24 cellular contexts compared by ENCODE assay signal in genomic region chr5:152546493-152546892, GRCh38.
"Had no signal": no experiment of that assay in that cellular context is flagged by ENCODE, and none has a peak within 500 bp of the region (broad histone marks: within the 10 kb centered on the region; RNA-seq: fewer than 3 reads in every experiment).

No MANE protein-coding gene starts in this region.

- H3K4me2 ChIP-seq: hepatocyte, smooth muscle cell had no signal

- H3K27me3 ChIP-seq: right atrium auricular region, vagina had no signal

- H3K27ac ChIP-seq: gastroesophageal sphincter, heart left ventricle, hepatocyte, left lung, prostate gland, right atrium auricular region, suprapubic skin, vagina had no signal

- H2AFZ ChIP-seq: hepatocyte had no signal

- H3K4me1 Mint-ChIP-seq: naive thymus-derived CD4-positive, alpha-beta T cell; nephron; stimulated activated naive CD8-positive, alpha-beta T cell treated with anti-CD3 and anti-CD28 coated beads, Interleukin-15, amount 100 ng/mL, for 72 hours had no signal

- H3K36me3 ChIP-seq: gastroesophageal sphincter, heart left ventricle, left lung, prostate gland, right atrium auricular region, suprapubic skin, vagina had no signal

- H3K9me3 Mint-ChIP-seq: nephron had no signal

- H3K4me3 Mint-ChIP-seq: naive thymus-derived CD4-positive, alpha-beta T cell; nephron; stimulated activated naive CD8-positive, alpha-beta T cell treated with anti-CD3 and anti-CD28 coated beads, Interleukin-15, amount 100 ng/mL, for 72 hours had no signal

- DNase-seq: cortex of kidney; foreskin fibroblast; heart left ventricle; left cardiac atrium; left lung; mesendoderm; midbrain; naive thymus-derived CD4-positive, alpha-beta T cell; nucleus accumbens; stimulated activated CD4-positive, alpha-beta T cell treated with anti-CD3 and anti-CD28 coated beads, Interleukin-12 subunit alpha, Interleukin-12 subunit beta, amount 100 ng/mL, for 4 hours; stimulated activated CD4-positive, alpha-beta T cell treated with anti-CD3 and anti-CD28 coated beads, Interleukin-1b, Interleukin-23, amount 100 ng/mL, for 48 hours; stimulated activated CD4-positive, alpha-beta T cell treated with anti-CD3 and anti-CD28 coated beads, Interleukin-4, amount 100 ng/mL, for 1 hour; stimulated activated CD8-positive, alpha-beta memory T cell treated with anti-CD3 and anti-CD28 coated beads, Interleukin-4, amount 100 ng/mL, for 48 hours; stimulated activated naive CD4-positive, alpha-beta T cell; stimulated activated naive CD8-positive, alpha-beta T cell treated with anti-CD3 and anti-CD28 coated beads, Interleukin-15, amount 100 ng/mL, for 72 hours had no signal

- ATAC-seq: gastroesophageal sphincter; heart left ventricle; left cardiac atrium; left lung; naive thymus-derived CD4-positive, alpha-beta T cell; sciatic nerve; stimulated activated naive CD8-positive, alpha-beta T cell treated with anti-CD3 and anti-CD28 coated beads, Interleukin-15, amount 100 ng/mL, for 72 hours had no signal

- H3K4me1 ChIP-seq: gastroesophageal sphincter, heart left ventricle, left lung, prostate gland, right atrium auricular region, suprapubic skin, vagina had no signal

- H3K79me2 ChIP-seq: hepatocyte had no signal

- H3K27ac Mint-ChIP-seq: naive thymus-derived CD4-positive, alpha-beta T cell; nephron; stimulated activated naive CD8-positive, alpha-beta T cell treated with anti-CD3 and anti-CD28 coated beads, Interleukin-15, amount 100 ng/mL, for 72 hours had no signal

- H3K36me3 Mint-ChIP-seq: naive thymus-derived CD4-positive, alpha-beta T cell had no signal

- H3K4me3 ChIP-seq: gastroesophageal sphincter, heart left ventricle, hepatocyte, left lung, prostate gland, right atrium auricular region, smooth muscle cell, suprapubic skin, vagina had no signal

- H3K9me3 ChIP-seq: gastroesophageal sphincter, heart left ventricle, left lung, prostate gland, right atrium auricular region, suprapubic skin, vagina had no signal
